41 cellular contexts compared by ENCODE assay signal in the genomic region with DNA sequence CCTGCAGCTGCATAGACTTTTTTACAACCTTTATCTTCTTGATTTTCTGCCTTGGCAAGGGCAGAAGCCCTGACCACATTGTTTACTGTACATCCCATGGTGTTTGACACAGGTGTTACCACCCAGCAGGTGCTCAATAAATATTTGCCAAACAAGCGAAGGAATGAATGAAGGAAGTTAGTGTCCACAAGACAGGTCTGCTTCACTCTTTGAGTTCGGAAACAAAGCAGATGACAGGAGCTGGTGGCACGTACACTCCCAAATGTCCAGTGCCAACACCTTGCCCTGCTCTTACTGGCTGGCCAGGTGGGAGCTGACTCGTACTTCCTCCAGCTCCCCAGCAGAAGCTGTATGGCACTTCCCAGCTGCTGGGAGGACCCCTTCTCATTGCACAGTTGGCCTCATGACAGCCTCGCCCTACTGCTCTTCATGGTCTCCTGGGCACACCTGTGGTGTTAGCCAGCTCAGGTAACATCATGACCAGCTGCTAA. TPM values are rescaled to one million over a fixed set of nuclear protein-coding genes. Genes with fewer than 3 reads are reported as not detected.
DNase-seq lines count a peak whose midpoint lies in the region; ATAC-seq, FAIRE-seq and TF ChIP-seq lines count a peak whose summit lies in the region.
"Had no signal": no experiment of that assay in that cellular context is flagged by ENCODE, and none has a peak within 500 bp of the region (broad histone marks: within the 10 kb centered on the region; RNA-seq: fewer than 3 reads in every experiment).

No MANE protein-coding gene starts in this region.

- no peaks in the 10 kb centered on the region for H3K27me3 ChIP-seq in H1 (replicated peaks in 1 of 4; ENCODE audit: control insufficient read depth in 3 of 4, extremely low read depth in 1 of 4, insufficient read depth in 3 of 4, low read length in 3 of 4)
- no peaks in the 10 kb centered on the region for H3K27me3 ChIP-seq in thyroid gland
- no peaks in the 10 kb centered on the region for H3K27me3 ChIP-seq in right lobe of liver
- H3K27me3 ChIP-seq: body of pancreas, Peyer's patch, sigmoid colon had no signal

- H3K27me3 Mint-ChIP-seq in stimulated activated naive CD8-positive, alpha-beta T cell treated with anti-CD3 and anti-CD28 coated beads, Interleukin-15, amount 100 ng/mL, for 72 hours: peaks cover 9% of the 10 kb centered on the region
- H3K27me3 Mint-ChIP-seq: central memory CD8-positive, alpha-beta T cell; type B pancreatic cell had no signal

- H3K14ac ChIP-seq in H1 (ENCODE audit: insufficient read length): no peak overlapping the region

- no peak overlapping the region for H4K5ac ChIP-seq in H1 (ENCODE audit: insufficient read length, low read depth, low read length)

- H3K4ac ChIP-seq in H1 (replicated peaks; ENCODE audit: insufficient read length, low read depth, low read length): no peak overlapping the region

- TF ChIP-seq EP300 in H1 (IDR thresholded peaks at IDR 0.05; ENCODE audit: borderline replicate concordance in 1 of 2, low read depth in 2 of 2, low read length in 2 of 2): no peak

- H3K23ac ChIP-seq in H1 (ENCODE audit: insufficient read length): no peak overlapping the region

- intact Hi-C loops in thyroid gland (cut with DNase I) (no loop called here), right lobe of liver (cut with DNase I) (no loop called here)

- H3K9me3 ChIP-seq in H1 (ENCODE audit: insufficient read depth in 2 of 2, low read depth in 1 of 2, low read length in 1 of 2) (no peaks in the 10 kb centered on the region), thyroid gland (no peaks in the 10 kb centered on the region), right lobe of liver (no peaks in the 10 kb centered on the region)
- H3K9me3 ChIP-seq: body of pancreas, neutrophil, Peyer's patch, sigmoid colon had no signal

- H3K9ac ChIP-seq in H1 (replicated peaks in 1 of 4; ENCODE audit: extremely low read depth in 1 of 4, low read depth in 3 of 4, low read length in 3 of 4): no peak overlapping the region
- H3K9ac ChIP-seq: GM23248 had no signal

- H3K27ac ChIP-seq in H1 (ENCODE audit: low read depth, low read length): no peak overlapping the region
- no peak overlapping the region for H3K27ac ChIP-seq in thyroid gland
- no peak overlapping the region for H3K27ac ChIP-seq in right lobe of liver
- H3K27ac ChIP-seq: body of pancreas, GM23248, neutrophil, Peyer's patch, sigmoid colon had no signal

- H3K4me3 Mint-ChIP-seq in stimulated activated naive CD8-positive, alpha-beta T cell treated with anti-CD3 and anti-CD28 coated beads, Interleukin-15, amount 100 ng/mL, for 72 hours: no peak overlapping the region
- H3K4me3 Mint-ChIP-seq: activated CD4-positive, alpha-beta T cell treated with anti-CD3 and anti-CD28 coated beads for 36 hours; activated CD8-positive, alpha-beta T cell treated with anti-CD3 and anti-CD28 coated beads for 36 hours; activated naive CD4-positive, alpha-beta T cell treated with anti-CD3 and anti-CD28 coated beads, Interleukin-2, amount 10 ng/mL, durations not matched to agents 7 days and 5 days; activated T-helper 17 cell treated with anti-CD3 and anti-CD28 coated beads, Interleukin-2, amount 50 U/mL, for 72 hours; CD14-positive monocyte; central memory CD8-positive, alpha-beta T cell; dendritic cell treated with granulocyte-macrophage colony-stimulating factor and Interleukin-4, amounts not matched to agents 40 ng/mL and 50 ng/mL, for 4 days; HFFc6; type B pancreatic cell had no signal

- no peaks in the 10 kb centered on the region for H4K20me1 ChIP-seq in H1 (replicated peaks in 1 of 2; ENCODE audit: control insufficient read depth in 1 of 2, insufficient read depth in 2 of 2, low read length in 2 of 2)

- no peak overlapping the region for H3K4me3 ChIP-seq in H1 (ENCODE audit: extremely low read depth in 1 of 4, insufficient read depth in 2 of 4, low read depth in 3 of 4, low read length in 4 of 4)
- no peak overlapping the region for H3K4me3 ChIP-seq in thyroid gland (replicated peaks in 1 of 3)
- no peak overlapping the region for H3K4me3 ChIP-seq in right lobe of liver
- H3K4me3 ChIP-seq: body of pancreas, GM23248, K562, Peyer's patch, sigmoid colon had no signal

- DNase-seq in NCI-H2171 treated with DMSO at 0.1 percent for 48 hours (lab: John Stamatoyannopoulos, UW) (peak; percentile 54), NCI-H2171 (lab: John Stamatoyannopoulos, UW) (no peak), NCI-H2196 (lab: John Stamatoyannopoulos, UW; ENCODE audit: unreplicated experiment) (peak; percentile 94), H1 (ENCODE audit: low read depth in 1 of 2, low spot score in 2 of 2) (no peak), thyroid gland (peak; percentile 21 to 23), right lobe of liver (no peak), DMS153 treated with DMSO at 0.1 percent for 48 hours (lab: John Stamatoyannopoulos, UW; ENCODE audit: unreplicated experiment) (no peak)
- DNase-seq in stimulated activated naive CD8-positive, alpha-beta T cell treated with anti-CD3 and anti-CD28 coated beads, Interleukin-15, amount 100 ng/mL, for 72 hours: no peak
- DNase-seq: activated CD4-positive, alpha-beta T cell treated with anti-CD3 and anti-CD28 coated beads for 36 hours; activated CD8-positive, alpha-beta memory T cell treated with anti-CD3 and anti-CD28 coated beads, Interleukin-2, amount 50 U/mL, for 48 hours; activated CD8-positive, alpha-beta T cell treated with anti-CD3 and anti-CD28 coated beads for 36 hours; activated naive CD4-positive, alpha-beta T cell treated with anti-CD3 and anti-CD28 coated beads, Interleukin-2, amount 10 ng/mL, durations not matched to agents 7 days and 5 days; body of pancreas; Calu3; EL; glutamatergic neuron; GM23248; HFFc6; NCI-H1105 treated with DMSO at 0.1 percent for 48 hours; NCI-H2081; NCI-H510A; Peyer's patch; SHP77 treated with DMSO at 0.1 percent for 48 hours; sigmoid colon; stimulated activated CD4-positive, alpha-beta T cell treated with anti-CD3 and anti-CD28 coated beads, Interleukin-4, amount 100 ng/mL, for 1 hour; SW 1271 had no signal

- H2AFZ ChIP-seq in H1 (ENCODE audit: low read length): no peak overlapping the region
- H2AFZ ChIP-seq: GM23248 had no signal

- H2AK5ac ChIP-seq in H1 (ENCODE audit: low read depth, low read length): no peak overlapping the region

- H2BK5ac ChIP-seq in H1 (ENCODE audit: low read depth, low read length): no peak overlapping the region

- POLR2A ChIA-PET in H1 (lab: Charles Lee; ENCODE audit: partially characterized antibody): no interaction called here

- H3K4me1 ChIP-seq in H1 (replicated peaks in 1 of 4; ENCODE audit: control insufficient read depth in 3 of 4, insufficient read depth in 4 of 4, low read length in 3 of 4): no peaks in the 10 kb centered on the region
- peaks cover 4 to 5% of the 10 kb centered on the region in 2 donors for H3K4me1 ChIP-seq in thyroid gland
- H3K4me1 ChIP-seq in right lobe of liver: no peaks in the 10 kb centered on the region
- H3K4me1 ChIP-seq: body of pancreas, Peyer's patch, sigmoid colon had no signal

- WGBS in H1 (ENCODE audit: extremely low coverage in 1 of 2, insufficient coverage in 1 of 2, insufficient read length in 1 of 2, insufficient replicate concordance in 2 of 2, low coverage in 1 of 2, low lambda C conversion rate in 2 of 2, missing lambda C conversion rate in 1 of 2), 2 experiments: 90% methylated on average over 5 of the region's 5 CpGs; no CpG with 5 or more reads in 1 of the 2 experiments
- 35 to 41% methylated on average over 4 to 5 of the region's 5 CpGs for WGBS in thyroid gland, 2 donors
- WGBS in right lobe of liver (ENCODE audit: insufficient coverage, low coverage, low lambda C conversion rate, missing lambda C conversion rate): 22% methylated on average over 4 of the region's 5 CpGs

- TF ChIP-seq RAD21 in H1 (IDR thresholded peaks at IDR 0.05 in 1 of 2, conservative IDR thresholded peaks at IDR 0.05 in 1 of 2; ENCODE audit: low read depth in 2 of 2, low read length in 2 of 2): no peak

- no peak overlapping the region for H4K8ac ChIP-seq in H1 (ENCODE audit: extremely low read depth, insufficient read depth, low read length)

- no peak overlapping the region for H2BK120ac ChIP-seq in H1 (replicated peaks; ENCODE audit: low read depth, low read length)

- H2BK20ac ChIP-seq in H1 (ENCODE audit: low read length): no peak overlapping the region

- CTCF ChIA-PET in H1 (lab: Charles Lee; ENCODE audit: partially characterized antibody): interaction anchor here (0.7 kb wide), 1 partner anchor 9 kb away, joined by 4 read pairs; no protein-coding TSS in a partner anchor

- FAIRE-seq in H1 (lab: Jason Lieb, UNC): no peak
- FAIRE-seq: A204.1, GM19239, HTR-8/SVneo, islet of Langerhans, K562 had no signal

- H3K27ac Mint-ChIP-seq in stimulated activated naive CD8-positive, alpha-beta T cell treated with anti-CD3 and anti-CD28 coated beads, Interleukin-15, amount 100 ng/mL, for 72 hours: peak overlapping the region in 1 of 2 donors; percentile 36
- H3K27ac Mint-ChIP-seq: activated CD4-positive, alpha-beta T cell treated with anti-CD3 and anti-CD28 coated beads for 36 hours; activated CD8-positive, alpha-beta T cell treated with anti-CD3 and anti-CD28 coated beads for 36 hours; activated naive CD4-positive, alpha-beta T cell treated with anti-CD3 and anti-CD28 coated beads, Interleukin-2, amount 10 ng/mL, durations not matched to agents 7 days and 5 days; activated T-helper 17 cell treated with anti-CD3 and anti-CD28 coated beads, Interleukin-2, amount 50 U/mL, for 72 hours; CD14-positive monocyte; dendritic cell treated with granulocyte-macrophage colony-stimulating factor and Interleukin-4, amounts not matched to agents 40 ng/mL and 50 ng/mL, for 4 days; HFFc6; type B pancreatic cell had no signal

- TF ChIP-seq POLR2A in H1 (IDR thresholded peaks at IDR 0.05; ENCODE audit: control extremely low read depth in 1 of 2, low read depth in 2 of 2, low read length in 2 of 2) (no peak), thyroid gland (IDR thresholded peaks at IDR 0.05) (no peak), right lobe of liver (IDR thresholded peaks at IDR 0.05) (no peak)

- H3K9me3 Mint-ChIP-seq in stimulated activated naive CD8-positive, alpha-beta T cell treated with anti-CD3 and anti-CD28 coated beads, Interleukin-15, amount 100 ng/mL, for 72 hours: no peaks in the 10 kb centered on the region
- H3K9me3 Mint-ChIP-seq: activated CD8-positive, alpha-beta T cell treated with anti-CD3 and anti-CD28 coated beads for 36 hours; activated naive CD4-positive, alpha-beta T cell treated with anti-CD3 and anti-CD28 coated beads, Interleukin-2, amount 10 ng/mL, durations not matched to agents 7 days and 5 days; activated T-helper 17 cell treated with anti-CD3 and anti-CD28 coated beads, Interleukin-2, amount 50 U/mL, for 72 hours; central memory CD8-positive, alpha-beta T cell; dendritic cell treated with granulocyte-macrophage colony-stimulating factor and Interleukin-4, amounts not matched to agents 40 ng/mL and 50 ng/mL, for 4 days; type B pancreatic cell had no signal

- H3K36me3 ChIP-seq in H1 (ENCODE audit: control insufficient read depth in 2 of 4, insufficient read depth in 4 of 4, low read length in 3 of 4) (no peaks in the 10 kb centered on the region), thyroid gland (no peaks in the 10 kb centered on the region), right lobe of liver (no peaks in the 10 kb centered on the region)
- H3K36me3 ChIP-seq: neutrophil, Peyer's patch, sigmoid colon had no signal

- H3K4me2 ChIP-seq in H1 (ENCODE audit: insufficient read depth in 1 of 2, low read depth in 2 of 2, low read length in 2 of 2): no peak overlapping the region

- no peak overlapping the region for H4K91ac ChIP-seq in H1 (replicated peaks; ENCODE audit: insufficient read length, low read length)

- no peaks in the 10 kb centered on the region for H3K4me1 Mint-ChIP-seq in stimulated activated naive CD8-positive, alpha-beta T cell treated with anti-CD3 and anti-CD28 coated beads, Interleukin-15, amount 100 ng/mL, for 72 hours
- H3K4me1 Mint-ChIP-seq: activated CD4-positive, alpha-beta T cell treated with anti-CD3 and anti-CD28 coated beads for 36 hours; activated naive CD4-positive, alpha-beta T cell treated with anti-CD3 and anti-CD28 coated beads, Interleukin-2, amount 10 ng/mL, durations not matched to agents 7 days and 5 days; activated T-helper 17 cell treated with anti-CD3 and anti-CD28 coated beads, Interleukin-2, amount 50 U/mL, for 72 hours; CD14-positive monocyte; central memory CD8-positive, alpha-beta T cell had no signal

- H3K18ac ChIP-seq in H1 (ENCODE audit: extremely low read depth, low read length): no peak overlapping the region

- no peak for ATAC-seq in right lobe of liver
- ATAC-seq in stimulated activated naive CD8-positive, alpha-beta T cell treated with anti-CD3 and anti-CD28 coated beads, Interleukin-15, amount 100 ng/mL, for 72 hours: no peak
- ATAC-seq: activated CD4-positive, alpha-beta T cell treated with anti-CD3 and anti-CD28 coated beads for 36 hours; activated CD8-positive, alpha-beta T cell treated with anti-CD3 and anti-CD28 coated beads for 36 hours; activated T-helper 17 cell treated with anti-CD3 and anti-CD28 coated beads, Interleukin-2, amount 50 U/mL, for 72 hours; body of pancreas; esophagus mucosa; K562 had no signal

- H3K56ac ChIP-seq in H1 (replicated peaks; ENCODE audit: insufficient read length, low read depth, low read length): no peak overlapping the region

- no peak overlapping the region for H2BK15ac ChIP-seq in H1 (ENCODE audit: low read length)

- H2BK12ac ChIP-seq in H1 (ENCODE audit: low read depth, low read length): 0 out of 2 replicates have a peak overlapping the region, but pooled peaks have one; percentile 33

- TF ChIP-seq CTCF in H1 (IDR thresholded peaks at IDR 0.05; ENCODE audit: control extremely low read depth in 1 of 3, insufficient read depth in 1 of 3, low read depth in 1 of 3, low read length in 3 of 3) (no peak), thyroid gland (IDR thresholded peaks at IDR 0.05) (no peak), right lobe of liver (IDR thresholded peaks at IDR 0.05) (no peak)

- no peaks in the 10 kb centered on the region for H3K79me1 ChIP-seq in H1 (ENCODE audit: low read depth, low read length)

- no peaks in the 10 kb centered on the region for H3K79me2 ChIP-seq in H1 (ENCODE audit: control insufficient read depth in 1 of 2, insufficient read depth in 2 of 2, low read length in 2 of 2)

- H3K23me2 ChIP-seq in H1 (ENCODE audit: low read depth, low read length): peaks cover 4% of the 10 kb centered on the region; the same call in 1 of the 2 replicates

RNA-seq across cellular contexts. Expression of a gene that starts 22.0 kb away (rescaled TPM):
- total RNA-seq in H1 (2021; fragmentation: NEBNext Ultra II Directional; extraction: Animal tissue kit (Norgen Biotek cat#: 25700)): 0.17 and 0.25 TPM in 2 replicates
- 0.60 and 0.72 TPM in 2 replicates for polyA plus RNA-seq in H1 (2011; rRNA removed)
- polyA plus RNA-seq in H1 (2011; cell fraction: cytosol; rRNA removed): 0.44 TPM
- polyA plus RNA-seq in H1 (2011; cell fraction: nucleus; rRNA removed): 2.5 TPM
- 0.22 to 1.2 TPM (median 0.87 TPM) in 4 replicates for polyA plus RNA-seq in H1 (2012, experiment 1 of 2)
- polyA plus RNA-seq in H1 (2012, experiment 2 of 2): 0.04 TPM
- 0.26 TPM for polyA plus RNA-seq in H1 (2013, experiment 1 of 2)
- polyA plus RNA-seq in H1 (2013, experiment 2 of 2): 0.15 TPM
- polyA minus RNA-seq in H1 (2011; rRNA and poly(A)+ RNA removed): 1.00 and 1.3 TPM in 2 replicates
- 0.81 TPM for polyA minus RNA-seq in H1 (2011; cell fraction: cytosol; rRNA and poly(A)+ RNA removed)
- 2.8 TPM for polyA minus RNA-seq in H1 (2011; cell fraction: nucleus; rRNA and poly(A)+ RNA removed)
- total RNA-seq in thyroid gland (under 1 TPM in 3 of 4 donors, not detected in 1; 0.22 to 0.94 (median 0.54) TPM), right lobe of liver (under 1 TPM in 2 of 6 experiments, not detected in 4; under 0.01 to 0.06 TPM)
- total RNA-seq: activated CD4-positive, alpha-beta T cell treated with anti-CD3 and anti-CD28 coated beads for 36 hours; activated CD8-positive, alpha-beta T cell treated with anti-CD3 and anti-CD28 coated beads for 36 hours; GM23248; HFFc6; K562; Peyer's patch had no signal
- polyA plus RNA-seq: CD14-positive monocyte, GM23248, K562, liver had no signal

RNA-seq across cellular contexts. Expression of a gene that starts 54.7 kb away (rescaled TPM):
- total RNA-seq in H1 (2021; fragmentation: NEBNext Ultra II Directional; extraction: Animal tissue kit (Norgen Biotek cat#: 25700)): not detected in 2 replicates
- polyA plus RNA-seq in H1 (2011; rRNA removed): 0.12 TPM in 1 of 2 replicates, not detected in the other
- polyA plus RNA-seq in H1 (2011; cell fraction: cytosol; rRNA removed): 0.03 TPM
- not detected for polyA plus RNA-seq in H1 (2011; cell fraction: nucleus; rRNA removed)
- not detected in 4 replicates for polyA plus RNA-seq in H1 (2012, experiment 1 of 2)
- not detected for polyA plus RNA-seq in H1 (2012, experiment 2 of 2)
- polyA plus RNA-seq in H1 (2013, experiment 1 of 2): not detected
- not detected for polyA plus RNA-seq in H1 (2013, experiment 2 of 2)
- 0.54 TPM in 1 of 2 replicates, not detected in the other for polyA minus RNA-seq in H1 (2011; rRNA and poly(A)+ RNA removed)
- not detected for polyA minus RNA-seq in H1 (2011; cell fraction: cytosol; rRNA and poly(A)+ RNA removed)
- polyA minus RNA-seq in H1 (2011; cell fraction: nucleus; rRNA and poly(A)+ RNA removed): not detected
- total RNA-seq in thyroid gland (not detected), right lobe of liver (not detected)
- total RNA-seq: activated CD4-positive, alpha-beta T cell treated with anti-CD3 and anti-CD28 coated beads for 36 hours; activated CD8-positive, alpha-beta T cell treated with anti-CD3 and anti-CD28 coated beads for 36 hours; activated T-helper 17 cell treated with anti-CD3 and anti-CD28 coated beads, Interleukin-2, amount 50 U/mL, for 72 hours; body of pancreas; Calu3; esophagus mucosa; fibroblast of villous mesenchyme; GM23248; HFFc6; K562; liver; MCF 10A; Peyer's patch; sigmoid colon had no signal
- polyA plus RNA-seq: CD14-positive monocyte, GM23248, K562, liver, sigmoid colon had no signal

Comparison
In these comparisons a context has a peak if more than half of its experiments do, and no peak if none do; other contexts are left out.
1. DNase-seq: peak in NCI-H2171 treated with DMSO at 0.1 percent for 48 hours (single experiment), NCI-H2196 (single experiment) and thyroid gland (2 of 2); none in NCI-H2171 (single experiment), H1 (0 of 2), right lobe of liver (0 of 3), stimulated activated naive CD8-positive, alpha-beta T cell treated with anti-CD3 and anti-CD28 coated beads, Interleukin-15, amount 100 ng/mL, for 72 hours (0 of 2) and DMS153 treated with DMSO at 0.1 percent for 48 hours (single experiment).